Comparison of ENCODE assay signal across 10 cellular contexts in the genomic region with DNA sequence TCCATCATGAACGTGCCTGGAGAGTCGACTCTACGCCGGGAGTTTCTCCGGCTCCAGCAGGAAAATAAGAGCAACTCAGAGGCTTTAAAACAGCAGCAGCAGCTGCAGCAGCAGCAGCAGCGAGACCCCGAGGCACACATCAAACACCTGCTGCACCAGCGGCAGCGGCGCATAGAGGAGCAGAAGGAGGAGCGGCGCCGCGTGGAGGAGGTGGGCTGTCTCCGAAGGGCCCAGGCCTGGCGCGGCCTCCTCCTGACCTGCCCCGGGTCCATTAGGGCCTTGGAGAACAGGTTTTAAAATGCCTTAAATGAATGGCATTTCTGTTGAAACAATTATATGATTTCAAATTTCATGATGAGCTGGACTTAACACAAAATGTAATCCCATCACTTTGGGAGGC. TPM values are rescaled to one million over a fixed set of nuclear protein-coding genes. Genes with fewer than 3 reads are reported as not detected.
"Had no signal": no experiment of that assay in that cellular context is flagged by ENCODE, and none has a peak within 500 bp of the region (broad histone marks: within the 10 kb centered on the region; RNA-seq: fewer than 3 reads in every experiment).

No MANE protein-coding gene starts in this region.

- H3K4me1 Mint-ChIP-seq: IgD-negative memory B cell had no signal

- H3K4me3 ChIP-seq: GM23248, HAP-1 had no signal

- H3K9me3 ChIP-seq: HAP-1 had no signal

- H2AFZ ChIP-seq: GM23248 had no signal

- H3K27me3 Mint-ChIP-seq: IgD-negative memory B cell had no signal

- H3K27ac ChIP-seq: GM23248 had no signal

- DNase-seq: GM23248, GOT3, HFFc6, KBM-7 had no signal

- H3K4me1 ChIP-seq: HAP-1 had no signal

- H3K4me3 Mint-ChIP-seq: HFFc6, IgD-negative memory B cell had no signal

- ATAC-seq: HCT116 had no signal

- H3K27ac Mint-ChIP-seq: HFFc6 had no signal

- H3K9me3 Mint-ChIP-seq: HFFc6, IgD-negative memory B cell had no signal

RNA-seq across cellular contexts. Expression of gene CHRNE, which starts 15.3 kb away (rescaled TPM):
- total RNA-seq: HT-29 had no signal

RNA-seq across cellular contexts. Expression of gene GP1BA, which starts 44.5 kb away (rescaled TPM):
- total RNA-seq: GM23248, H4, H7, HFFc6, HT-29 had no signal
